In the genomic region with DNA sequence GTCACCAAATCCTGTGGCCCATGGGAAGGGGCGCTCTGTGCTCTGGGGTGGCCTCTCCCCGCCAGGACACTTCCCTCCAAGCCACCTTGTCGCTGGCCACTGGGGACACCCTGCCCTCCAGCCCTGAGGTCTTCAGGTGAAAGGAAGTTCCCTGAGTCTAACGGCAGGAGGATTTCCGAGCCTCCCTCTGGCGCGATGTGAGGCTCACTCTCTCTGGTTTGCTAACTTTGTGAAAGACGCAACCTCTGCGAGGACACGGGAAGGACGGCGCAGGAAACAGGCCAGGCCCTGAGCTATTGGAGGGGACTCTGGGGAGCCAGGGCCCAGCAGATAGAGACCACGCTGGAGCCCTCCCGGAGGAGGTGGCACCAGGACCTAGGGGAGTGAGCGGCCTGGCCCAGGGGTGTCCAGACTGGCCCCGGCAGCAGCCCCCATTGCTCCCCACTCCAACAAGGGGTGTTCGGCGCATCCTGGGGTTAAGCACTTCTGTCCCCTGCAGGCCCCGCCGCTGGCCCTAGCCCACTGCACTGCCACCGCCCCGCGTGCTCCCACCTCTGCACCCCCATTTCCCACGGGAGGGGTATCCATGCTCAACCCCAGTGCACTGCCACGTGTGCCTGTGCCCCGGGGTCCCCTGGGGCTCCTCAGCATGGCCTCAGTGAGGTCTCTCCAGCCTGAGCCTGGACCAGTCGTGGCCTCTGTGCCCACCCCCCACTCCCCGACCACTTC, we compare ENCODE assay signal across 1 cellular context.
TF ChIP-seq lines count a peak whose summit lies in the region.

No MANE protein-coding gene starts in this region.

TF ChIP-seq in GM23338, 12 proteins besides CTCF, POLR2A, EP300 and RAD21 (continued from another document):
- TF ChIP-seq, protein P1, sequence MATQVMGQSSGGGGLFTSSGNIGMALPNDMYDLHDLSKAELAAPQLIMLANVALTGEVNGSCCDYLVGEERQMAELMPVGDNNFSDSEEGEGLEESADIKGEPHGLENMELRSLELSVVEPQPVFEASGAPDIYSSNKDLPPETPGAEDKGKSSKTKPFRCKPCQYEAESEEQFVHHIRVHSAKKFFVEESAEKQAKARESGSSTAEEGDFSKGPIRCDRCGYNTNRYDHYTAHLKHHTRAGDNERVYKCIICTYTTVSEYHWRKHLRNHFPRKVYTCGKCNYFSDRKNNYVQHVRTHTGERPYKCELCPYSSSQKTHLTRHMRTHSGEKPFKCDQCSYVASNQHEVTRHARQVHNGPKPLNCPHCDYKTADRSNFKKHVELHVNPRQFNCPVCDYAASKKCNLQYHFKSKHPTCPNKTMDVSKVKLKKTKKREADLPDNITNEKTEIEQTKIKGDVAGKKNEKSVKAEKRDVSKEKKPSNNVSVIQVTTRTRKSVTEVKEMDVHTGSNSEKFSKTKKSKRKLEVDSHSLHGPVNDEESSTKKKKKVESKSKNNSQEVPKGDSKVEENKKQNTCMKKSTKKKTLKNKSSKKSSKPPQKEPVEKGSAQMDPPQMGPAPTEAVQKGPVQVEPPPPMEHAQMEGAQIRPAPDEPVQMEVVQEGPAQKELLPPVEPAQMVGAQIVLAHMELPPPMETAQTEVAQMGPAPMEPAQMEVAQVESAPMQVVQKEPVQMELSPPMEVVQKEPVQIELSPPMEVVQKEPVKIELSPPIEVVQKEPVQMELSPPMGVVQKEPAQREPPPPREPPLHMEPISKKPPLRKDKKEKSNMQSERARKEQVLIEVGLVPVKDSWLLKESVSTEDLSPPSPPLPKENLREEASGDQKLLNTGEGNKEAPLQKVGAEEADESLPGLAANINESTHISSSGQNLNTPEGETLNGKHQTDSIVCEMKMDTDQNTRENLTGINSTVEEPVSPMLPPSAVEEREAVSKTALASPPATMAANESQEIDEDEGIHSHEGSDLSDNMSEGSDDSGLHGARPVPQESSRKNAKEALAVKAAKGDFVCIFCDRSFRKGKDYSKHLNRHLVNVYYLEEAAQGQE (IDR thresholded peaks at IDR 0.05; ENCODE audit: unreplicated experiment), result no peak
